ENCODE assay signal across 1 cellular context in the genomic region with DNA sequence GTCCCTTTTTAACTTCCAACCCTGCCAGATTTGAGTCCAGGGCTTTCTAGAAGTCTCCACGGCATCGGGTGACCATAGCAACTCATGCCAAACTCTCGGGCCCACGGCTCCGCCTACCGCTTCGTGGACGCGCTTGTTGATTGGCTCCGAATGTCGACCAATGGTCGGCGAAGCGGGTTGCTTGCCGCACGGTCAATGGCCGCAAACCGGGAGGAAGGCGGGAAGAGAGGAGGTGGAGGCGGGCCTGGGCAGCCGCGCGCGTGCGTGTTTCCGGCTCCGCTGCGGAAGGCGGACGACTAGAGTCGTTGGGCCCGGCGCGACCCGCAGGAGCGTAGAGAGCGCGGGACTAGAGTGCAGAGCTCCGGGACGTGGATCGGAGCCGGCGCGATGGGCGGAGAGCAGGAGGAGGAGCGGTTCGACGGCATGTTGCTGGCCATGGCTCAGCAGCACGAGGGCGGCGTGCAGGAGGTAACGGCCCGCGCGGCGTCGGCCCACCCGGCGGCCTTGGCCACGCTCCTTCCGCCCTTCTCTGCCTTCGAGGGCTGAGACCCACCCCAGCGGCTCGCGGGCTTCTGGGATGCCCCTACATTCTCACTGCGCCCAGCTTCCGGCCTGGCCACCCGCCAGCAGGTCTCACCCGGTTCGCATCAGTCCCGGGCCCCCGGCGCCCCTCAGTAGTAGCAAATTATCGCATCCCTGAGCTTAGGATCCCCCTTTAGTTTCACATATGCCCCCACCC.
A peak's percentile ranks its signal among the peaks of the same experiment; 100 is the strongest.
TF ChIP-seq lines count a peak whose summit lies in the region.

A gene (plus strand): TSS at position 282 of the 739 bp plus-strand sequence. CDS start 106 bp downstream, at position 388.

TF ChIP-seq in K562, 482 proteins besides CTCF, POLR2A, EP300 and RAD21 (continued from another document and continues in another):
- TF ChIP-seq, protein P1, sequence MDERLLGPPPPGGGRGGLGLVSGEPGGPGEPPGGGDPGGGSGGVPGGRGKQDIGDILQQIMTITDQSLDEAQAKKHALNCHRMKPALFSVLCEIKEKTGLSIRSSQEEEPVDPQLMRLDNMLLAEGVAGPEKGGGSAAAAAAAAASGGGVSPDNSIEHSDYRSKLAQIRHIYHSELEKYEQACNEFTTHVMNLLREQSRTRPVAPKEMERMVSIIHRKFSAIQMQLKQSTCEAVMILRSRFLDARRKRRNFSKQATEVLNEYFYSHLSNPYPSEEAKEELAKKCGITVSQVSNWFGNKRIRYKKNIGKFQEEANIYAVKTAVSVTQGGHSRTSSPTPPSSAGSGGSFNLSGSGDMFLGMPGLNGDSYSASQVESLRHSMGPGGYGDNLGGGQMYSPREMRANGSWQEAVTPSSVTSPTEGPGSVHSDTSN (CRISPR knock-in tag; IDR thresholded peaks at IDR 0.05; ENCODE audit: low read depth), result no peak
- TF ChIP-seq, protein P1 (tag; conservative IDR thresholded peaks at IDR 0.05; ENCODE audit: low read depth), result peak; percentile 78
- TF ChIP-seq, protein P2, sequence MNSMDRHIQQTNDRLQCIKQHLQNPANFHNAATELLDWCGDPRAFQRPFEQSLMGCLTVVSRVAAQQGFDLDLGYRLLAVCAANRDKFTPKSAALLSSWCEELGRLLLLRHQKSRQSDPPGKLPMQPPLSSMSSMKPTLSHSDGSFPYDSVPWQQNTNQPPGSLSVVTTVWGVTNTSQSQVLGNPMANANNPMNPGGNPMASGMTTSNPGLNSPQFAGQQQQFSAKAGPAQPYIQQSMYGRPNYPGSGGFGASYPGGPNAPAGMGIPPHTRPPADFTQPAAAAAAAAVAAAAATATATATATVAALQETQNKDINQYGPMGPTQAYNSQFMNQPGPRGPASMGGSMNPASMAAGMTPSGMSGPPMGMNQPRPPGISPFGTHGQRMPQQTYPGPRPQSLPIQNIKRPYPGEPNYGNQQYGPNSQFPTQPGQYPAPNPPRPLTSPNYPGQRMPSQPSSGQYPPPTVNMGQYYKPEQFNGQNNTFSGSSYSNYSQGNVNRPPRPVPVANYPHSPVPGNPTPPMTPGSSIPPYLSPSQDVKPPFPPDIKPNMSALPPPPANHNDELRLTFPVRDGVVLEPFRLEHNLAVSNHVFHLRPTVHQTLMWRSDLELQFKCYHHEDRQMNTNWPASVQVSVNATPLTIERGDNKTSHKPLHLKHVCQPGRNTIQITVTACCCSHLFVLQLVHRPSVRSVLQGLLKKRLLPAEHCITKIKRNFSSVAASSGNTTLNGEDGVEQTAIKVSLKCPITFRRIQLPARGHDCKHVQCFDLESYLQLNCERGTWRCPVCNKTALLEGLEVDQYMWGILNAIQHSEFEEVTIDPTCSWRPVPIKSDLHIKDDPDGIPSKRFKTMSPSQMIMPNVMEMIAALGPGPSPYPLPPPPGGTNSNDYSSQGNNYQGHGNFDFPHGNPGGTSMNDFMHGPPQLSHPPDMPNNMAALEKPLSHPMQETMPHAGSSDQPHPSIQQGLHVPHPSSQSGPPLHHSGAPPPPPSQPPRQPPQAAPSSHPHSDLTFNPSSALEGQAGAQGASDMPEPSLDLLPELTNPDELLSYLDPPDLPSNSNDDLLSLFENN (IDR thresholded peaks at IDR 0.05; ENCODE audit: low read depth in 2 of 2, low read length in 2 of 2), result 0 out of 4 replicates have a peak, but pooled peaks of 1 of the 2 experiments have one; percentile 38
- TF ChIP-seq, protein P3, sequence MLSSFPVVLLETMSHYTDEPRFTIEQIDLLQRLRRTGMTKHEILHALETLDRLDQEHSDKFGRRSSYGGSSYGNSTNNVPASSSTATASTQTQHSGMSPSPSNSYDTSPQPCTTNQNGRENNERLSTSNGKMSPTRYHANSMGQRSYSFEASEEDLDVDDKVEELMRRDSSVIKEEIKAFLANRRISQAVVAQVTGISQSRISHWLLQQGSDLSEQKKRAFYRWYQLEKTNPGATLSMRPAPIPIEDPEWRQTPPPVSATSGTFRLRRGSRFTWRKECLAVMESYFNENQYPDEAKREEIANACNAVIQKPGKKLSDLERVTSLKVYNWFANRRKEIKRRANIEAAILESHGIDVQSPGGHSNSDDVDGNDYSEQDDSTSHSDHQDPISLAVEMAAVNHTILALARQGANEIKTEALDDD (IDR thresholded peaks at IDR 0.05), result no peak; the same call in 1 of the 2 replicates
- TF ChIP-seq, protein P4, sequence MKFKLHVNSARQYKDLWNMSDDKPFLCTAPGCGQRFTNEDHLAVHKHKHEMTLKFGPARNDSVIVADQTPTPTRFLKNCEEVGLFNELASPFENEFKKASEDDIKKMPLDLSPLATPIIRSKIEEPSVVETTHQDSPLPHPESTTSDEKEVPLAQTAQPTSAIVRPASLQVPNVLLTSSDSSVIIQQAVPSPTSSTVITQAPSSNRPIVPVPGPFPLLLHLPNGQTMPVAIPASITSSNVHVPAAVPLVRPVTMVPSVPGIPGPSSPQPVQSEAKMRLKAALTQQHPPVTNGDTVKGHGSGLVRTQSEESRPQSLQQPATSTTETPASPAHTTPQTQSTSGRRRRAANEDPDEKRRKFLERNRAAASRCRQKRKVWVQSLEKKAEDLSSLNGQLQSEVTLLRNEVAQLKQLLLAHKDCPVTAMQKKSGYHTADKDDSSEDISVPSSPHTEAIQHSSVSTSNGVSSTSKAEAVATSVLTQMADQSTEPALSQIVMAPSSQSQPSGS (CRISPR knock-in tag; IDR thresholded peaks at IDR 0.05), result no peak
- TF ChIP-seq CBFA2T3 (IDR thresholded peaks at IDR 0.05), result no peak
- no peak for TF ChIP-seq PRPF4 (IDR thresholded peaks at IDR 0.05; ENCODE audit: insufficient read depth, low read depth, low read length, poor library complexity, severe bottlenecking)
- TF ChIP-seq, protein P5, sequence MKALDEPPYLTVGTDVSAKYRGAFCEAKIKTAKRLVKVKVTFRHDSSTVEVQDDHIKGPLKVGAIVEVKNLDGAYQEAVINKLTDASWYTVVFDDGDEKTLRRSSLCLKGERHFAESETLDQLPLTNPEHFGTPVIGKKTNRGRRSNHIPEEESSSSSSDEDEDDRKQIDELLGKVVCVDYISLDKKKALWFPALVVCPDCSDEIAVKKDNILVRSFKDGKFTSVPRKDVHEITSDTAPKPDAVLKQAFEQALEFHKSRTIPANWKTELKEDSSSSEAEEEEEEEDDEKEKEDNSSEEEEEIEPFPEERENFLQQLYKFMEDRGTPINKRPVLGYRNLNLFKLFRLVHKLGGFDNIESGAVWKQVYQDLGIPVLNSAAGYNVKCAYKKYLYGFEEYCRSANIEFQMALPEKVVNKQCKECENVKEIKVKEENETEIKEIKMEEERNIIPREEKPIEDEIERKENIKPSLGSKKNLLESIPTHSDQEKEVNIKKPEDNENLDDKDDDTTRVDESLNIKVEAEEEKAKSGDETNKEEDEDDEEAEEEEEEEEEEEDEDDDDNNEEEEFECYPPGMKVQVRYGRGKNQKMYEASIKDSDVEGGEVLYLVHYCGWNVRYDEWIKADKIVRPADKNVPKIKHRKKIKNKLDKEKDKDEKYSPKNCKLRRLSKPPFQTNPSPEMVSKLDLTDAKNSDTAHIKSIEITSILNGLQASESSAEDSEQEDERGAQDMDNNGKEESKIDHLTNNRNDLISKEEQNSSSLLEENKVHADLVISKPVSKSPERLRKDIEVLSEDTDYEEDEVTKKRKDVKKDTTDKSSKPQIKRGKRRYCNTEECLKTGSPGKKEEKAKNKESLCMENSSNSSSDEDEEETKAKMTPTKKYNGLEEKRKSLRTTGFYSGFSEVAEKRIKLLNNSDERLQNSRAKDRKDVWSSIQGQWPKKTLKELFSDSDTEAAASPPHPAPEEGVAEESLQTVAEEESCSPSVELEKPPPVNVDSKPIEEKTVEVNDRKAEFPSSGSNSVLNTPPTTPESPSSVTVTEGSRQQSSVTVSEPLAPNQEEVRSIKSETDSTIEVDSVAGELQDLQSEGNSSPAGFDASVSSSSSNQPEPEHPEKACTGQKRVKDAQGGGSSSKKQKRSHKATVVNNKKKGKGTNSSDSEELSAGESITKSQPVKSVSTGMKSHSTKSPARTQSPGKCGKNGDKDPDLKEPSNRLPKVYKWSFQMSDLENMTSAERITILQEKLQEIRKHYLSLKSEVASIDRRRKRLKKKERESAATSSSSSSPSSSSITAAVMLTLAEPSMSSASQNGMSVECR (CRISPR knock-in tag; IDR thresholded peaks at IDR 0.05), result peak; percentile 95
- TF ChIP-seq HMG20A (CRISPR knock-in tag; conservative IDR thresholded peaks at IDR 0.05), result no peak
- peak in 1 of 2 experiments; percentile 98; a peak in 2 of 4 replicates for TF ChIP-seq HDAC1 (IDR thresholded peaks at IDR 0.05)
- peak; percentile 63 for TF ChIP-seq MEIS2 (IDR thresholded peaks at IDR 0.05; ENCODE audit: partially characterized antibody)
- TF ChIP-seq TFAM (CRISPR knock-in tag; conservative IDR thresholded peaks at IDR 0.05), result no peak
- TF ChIP-seq MECOM (CRISPR knock-in tag; IDR thresholded peaks at IDR 0.05), result no peak
- TF ChIP-seq MAFK (IDR thresholded peaks at IDR 0.05; ENCODE audit: low read length), result no peak
- TF ChIP-seq ZKSCAN8 (CRISPR knock-in tag; IDR thresholded peaks at IDR 0.05), result no peak
- TF ChIP-seq, protein P6, sequence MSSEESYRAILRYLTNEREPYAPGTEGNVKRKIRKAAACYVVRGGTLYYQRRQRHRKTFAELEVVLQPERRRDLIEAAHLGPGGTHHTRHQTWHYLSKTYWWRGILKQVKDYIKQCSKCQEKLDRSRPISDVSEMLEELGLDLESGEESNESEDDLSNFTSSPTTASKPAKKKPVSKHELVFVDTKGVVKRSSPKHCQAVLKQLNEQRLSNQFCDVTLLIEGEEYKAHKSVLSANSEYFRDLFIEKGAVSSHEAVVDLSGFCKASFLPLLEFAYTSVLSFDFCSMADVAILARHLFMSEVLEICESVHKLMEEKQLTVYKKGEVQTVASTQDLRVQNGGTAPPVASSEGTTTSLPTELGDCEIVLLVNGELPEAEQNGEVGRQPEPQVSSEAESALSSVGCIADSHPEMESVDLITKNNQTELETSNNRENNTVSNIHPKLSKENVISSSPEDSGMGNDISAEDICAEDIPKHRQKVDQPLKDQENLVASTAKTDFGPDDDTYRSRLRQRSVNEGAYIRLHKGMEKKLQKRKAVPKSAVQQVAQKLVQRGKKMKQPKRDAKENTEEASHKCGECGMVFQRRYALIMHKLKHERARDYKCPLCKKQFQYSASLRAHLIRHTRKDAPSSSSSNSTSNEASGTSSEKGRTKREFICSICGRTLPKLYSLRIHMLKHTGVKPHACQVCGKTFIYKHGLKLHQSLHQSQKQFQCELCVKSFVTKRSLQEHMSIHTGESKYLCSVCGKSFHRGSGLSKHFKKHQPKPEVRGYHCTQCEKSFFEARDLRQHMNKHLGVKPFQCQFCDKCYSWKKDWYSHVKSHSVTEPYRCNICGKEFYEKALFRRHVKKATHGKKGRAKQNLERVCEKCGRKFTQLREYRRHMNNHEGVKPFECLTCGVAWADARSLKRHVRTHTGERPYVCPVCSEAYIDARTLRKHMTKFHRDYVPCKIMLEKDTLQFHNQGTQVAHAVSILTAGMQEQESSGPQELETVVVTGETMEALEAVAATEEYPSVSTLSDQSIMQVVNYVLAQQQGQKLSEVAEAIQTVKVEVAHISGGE (CRISPR knock-in tag; IDR thresholded peaks at IDR 0.05), result peak in 2 of 3 experiments; percentile 54 to 87; a peak in 4 of 6 replicates
- TF ChIP-seq ZNF175 (CRISPR knock-in tag; IDR thresholded peaks at IDR 0.05; ENCODE audit: low read depth), result no peak
- TF ChIP-seq, protein P7, sequence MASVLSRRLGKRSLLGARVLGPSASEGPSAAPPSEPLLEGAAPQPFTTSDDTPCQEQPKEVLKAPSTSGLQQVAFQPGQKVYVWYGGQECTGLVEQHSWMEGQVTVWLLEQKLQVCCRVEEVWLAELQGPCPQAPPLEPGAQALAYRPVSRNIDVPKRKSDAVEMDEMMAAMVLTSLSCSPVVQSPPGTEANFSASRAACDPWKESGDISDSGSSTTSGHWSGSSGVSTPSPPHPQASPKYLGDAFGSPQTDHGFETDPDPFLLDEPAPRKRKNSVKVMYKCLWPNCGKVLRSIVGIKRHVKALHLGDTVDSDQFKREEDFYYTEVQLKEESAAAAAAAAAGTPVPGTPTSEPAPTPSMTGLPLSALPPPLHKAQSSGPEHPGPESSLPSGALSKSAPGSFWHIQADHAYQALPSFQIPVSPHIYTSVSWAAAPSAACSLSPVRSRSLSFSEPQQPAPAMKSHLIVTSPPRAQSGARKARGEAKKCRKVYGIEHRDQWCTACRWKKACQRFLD (CRISPR knock-in tag; IDR thresholded peaks at IDR 0.05), result peak; percentile 89; the same call in 1 of the 2 replicates
- no peak for TF ChIP-seq ZNF778 (CRISPR knock-in tag; IDR thresholded peaks at IDR 0.05)
- no peak for TF ChIP-seq GATA2 (CRISPR knock-in tag; IDR thresholded peaks at IDR 0.05)
- no peak for TF ChIP-seq BCOR (IDR thresholded peaks at IDR 0.05)
- TF ChIP-seq PHB2 (IDR thresholded peaks at IDR 0.05; ENCODE audit: low read depth), result no peak
- peak; percentile 81; the same call in 1 of the 2 replicates for TF ChIP-seq MTA3 (IDR thresholded peaks at IDR 0.05; ENCODE audit: borderline replicate concordance)
- peak; percentile 22; the same call in 1 of the 2 replicates for TF ChIP-seq ZBTB1 (CRISPR knock-in tag; IDR thresholded peaks at IDR 0.05; ENCODE audit: borderline replicate concordance, low read depth)
- peak; percentile 65 for TF ChIP-seq KDM5B (IDR thresholded peaks at IDR 0.05; ENCODE audit: insufficient replicate concordance, low read depth, low read length)
- TF ChIP-seq PYGO2 (tag; IDR thresholded peaks at IDR 0.05), result no peak
- TF ChIP-seq, protein P8, sequence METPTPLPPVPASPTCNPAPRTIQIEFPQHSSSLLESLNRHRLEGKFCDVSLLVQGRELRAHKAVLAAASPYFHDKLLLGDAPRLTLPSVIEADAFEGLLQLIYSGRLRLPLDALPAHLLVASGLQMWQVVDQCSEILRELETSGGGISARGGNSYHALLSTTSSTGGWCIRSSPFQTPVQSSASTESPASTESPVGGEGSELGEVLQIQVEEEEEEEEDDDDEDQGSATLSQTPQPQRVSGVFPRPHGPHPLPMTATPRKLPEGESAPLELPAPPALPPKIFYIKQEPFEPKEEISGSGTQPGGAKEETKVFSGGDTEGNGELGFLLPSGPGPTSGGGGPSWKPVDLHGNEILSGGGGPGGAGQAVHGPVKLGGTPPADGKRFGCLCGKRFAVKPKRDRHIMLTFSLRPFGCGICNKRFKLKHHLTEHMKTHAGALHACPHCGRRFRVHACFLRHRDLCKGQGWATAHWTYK (CRISPR knock-in tag; IDR thresholded peaks at IDR 0.05), result peak; percentile 79
- TF ChIP-seq NCOA2 (IDR thresholded peaks at IDR 0.05; ENCODE audit: partially characterized antibody in 2 of 2), result no peak
- TF ChIP-seq, protein P9, sequence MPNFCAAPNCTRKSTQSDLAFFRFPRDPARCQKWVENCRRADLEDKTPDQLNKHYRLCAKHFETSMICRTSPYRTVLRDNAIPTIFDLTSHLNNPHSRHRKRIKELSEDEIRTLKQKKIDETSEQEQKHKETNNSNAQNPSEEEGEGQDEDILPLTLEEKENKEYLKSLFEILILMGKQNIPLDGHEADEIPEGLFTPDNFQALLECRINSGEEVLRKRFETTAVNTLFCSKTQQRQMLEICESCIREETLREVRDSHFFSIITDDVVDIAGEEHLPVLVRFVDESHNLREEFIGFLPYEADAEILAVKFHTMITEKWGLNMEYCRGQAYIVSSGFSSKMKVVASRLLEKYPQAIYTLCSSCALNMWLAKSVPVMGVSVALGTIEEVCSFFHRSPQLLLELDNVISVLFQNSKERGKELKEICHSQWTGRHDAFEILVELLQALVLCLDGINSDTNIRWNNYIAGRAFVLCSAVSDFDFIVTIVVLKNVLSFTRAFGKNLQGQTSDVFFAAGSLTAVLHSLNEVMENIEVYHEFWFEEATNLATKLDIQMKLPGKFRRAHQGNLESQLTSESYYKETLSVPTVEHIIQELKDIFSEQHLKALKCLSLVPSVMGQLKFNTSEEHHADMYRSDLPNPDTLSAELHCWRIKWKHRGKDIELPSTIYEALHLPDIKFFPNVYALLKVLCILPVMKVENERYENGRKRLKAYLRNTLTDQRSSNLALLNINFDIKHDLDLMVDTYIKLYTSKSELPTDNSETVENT (CRISPR knock-in tag; IDR thresholded peaks at IDR 0.05), result peak; percentile 92
